Comparison of ENCODE assay signal across 8 cellular contexts in the genomic region with DNA sequence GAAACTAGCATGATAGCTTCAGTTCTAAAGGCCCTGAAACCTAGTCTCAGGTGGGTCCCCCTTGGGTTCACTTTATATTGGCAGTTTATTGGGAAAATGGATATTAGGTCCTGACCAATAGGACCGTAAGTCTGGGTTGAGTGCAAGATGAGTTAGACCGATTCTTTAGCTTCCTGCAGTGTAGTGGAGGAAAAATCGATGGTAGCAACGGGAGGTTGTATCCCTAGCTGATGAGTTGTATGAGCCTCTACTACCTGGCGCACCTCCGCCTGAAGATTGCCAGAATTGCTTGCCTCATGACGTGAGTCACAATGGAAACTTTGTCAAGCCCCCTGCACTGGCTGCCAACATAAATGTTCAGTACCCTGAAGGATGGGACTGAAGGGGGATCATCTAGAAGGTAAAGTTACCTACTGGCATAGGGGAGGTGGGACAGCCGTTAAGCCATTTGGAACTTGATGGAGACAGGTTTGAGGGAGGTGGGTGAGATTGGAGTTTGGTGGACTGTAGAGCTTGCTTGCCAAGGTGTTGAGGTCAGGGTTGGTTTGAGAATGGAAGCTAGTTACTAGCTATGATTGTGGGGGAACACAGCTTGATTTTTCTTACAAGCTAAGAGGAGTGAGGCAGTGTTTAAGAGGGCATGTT. TPM values are rescaled to one million over a fixed set of nuclear protein-coding genes. Genes with fewer than 3 reads are reported as not detected.
DNase-seq lines count a peak whose midpoint lies in the region; ATAC-seq, FAIRE-seq and TF ChIP-seq lines count a peak whose summit lies in the region.

No MANE protein-coding gene starts in this region.

- intact Hi-C loops in OCI-LY7 (cut with micrococcal nuclease; ENCODE audit: unreplicated experiment) = loop anchor here (5.0 to 10.0 kb wide), 2 partner anchors 425 to 672 kb away; partner anchors contain the start of genes EYA3 and SRSF4
- intact Hi-C loops in left cardiac atrium (cut with DNase I) = no loop called here

- TF ChIP-seq CTCF in OCI-LY7 (conservative IDR thresholded peaks at IDR 0.05; ENCODE audit: low read length) (no peak), astrocyte of the spinal cord (IDR thresholded peaks at IDR 0.05; ENCODE audit: low read depth, low read length) (no peak)

- POLR2A ChIA-PET in CD8-positive, alpha-beta memory T cell (lab: Charles Lee) = interaction anchor here (0.8 to 1.9 kb wide), 2 partner anchors 72 to 133 kb away, joined by 4 to 8 read pairs; partner anchors contain the start of gene TAF12
- POLR2A ChIA-PET in OCI-LY7 (lab: Charles Lee) = interaction anchor here (0.5 to 0.9 kb wide), 2 partner anchors 72 to 166 kb away, joined by 3 read pairs; no protein-coding TSS in a partner anchor

- H3K27me3 Mint-ChIP-seq in CD8-positive, alpha-beta memory T cell = peaks cover 0 to 6% of the 10 kb centered on the region in 2 donors

- no TSS peak for BruUV-seq in OCI-LY7 (replicated peaks; lab: Mats Ljungman, UMichigan)

- DNase-seq in CD8-positive, alpha-beta memory T cell = no peak
- DNase-seq in OCI-LY7 (ENCODE audit: low spot score) (peak; percentile 30), astrocyte of the spinal cord (ENCODE audit: low read depth, low spot score) (peak; percentile 24), GM19239 (ENCODE audit: insufficient read length, low spot score) (no peak), SW480 (ENCODE audit: low spot score) (no peak), NCI-H1417 treated with DMSO at 0.1 percent for 48 hours (lab: John Stamatoyannopoulos, UW) (no peak), left cardiac atrium (no peak)

- H3K4me2 ChIP-seq in OCI-LY7 (ENCODE audit: low read length) = peak overlapping the region; percentile 85

- CTCF ChIA-PET in CD8-positive, alpha-beta memory T cell (lab: Charles Lee) = interaction anchor here (1.4 to 2.9 kb wide), 6 partner anchors 9 to 367 kb away, joined by 3 to 12 read pairs (median 8); partner anchors contain the start of gene TAF12
- CTCF ChIA-PET in OCI-LY7 (lab: Charles Lee; ENCODE audit: unreplicated experiment) = no interaction called here

- no peak for ATAC-seq in left cardiac atrium

- H3K36me3 ChIP-seq in CD8-positive, alpha-beta memory T cell (ENCODE audit: insufficient read depth, low read length) = peaks cover 38% of the 10 kb centered on the region
- H3K36me3 ChIP-seq in OCI-LY7 (ENCODE audit: insufficient read depth, low read length) = peaks cover 87% of the 10 kb centered on the region
- peaks cover 73% of the 10 kb centered on the region for H3K36me3 ChIP-seq in mesodermal cell (ENCODE audit: control insufficient read depth, insufficient read depth, low read length)

- in situ Hi-C loops in astrocyte of the spinal cord (cut with HindIII; ENCODE audit: low sequenced_read_pairs) = no loop called here

- FAIRE-seq in GM19239 (lab: Jason Lieb, UNC) = no peak

- WGBS in mesodermal cell (ENCODE audit: insufficient coverage in 2 of 2), 2 experiments = 87 to 89% methylated on average over 8 of the region's 8 CpGs

- H3K27me3 ChIP-seq in CD8-positive, alpha-beta memory T cell (ENCODE audit: insufficient read depth, low read length, poor library complexity, severe bottlenecking) = no peaks in the 10 kb centered on the region

- H3K4me1 Mint-ChIP-seq in CD8-positive, alpha-beta memory T cell = peaks cover 54 to 67% (median 66%) of the 10 kb centered on the region in 3 donors

- peak overlapping the region; percentile 93 to 99 (median 97) for H3K4me3 Mint-ChIP-seq in CD8-positive, alpha-beta memory T cell

- peaks cover 5% of the 10 kb centered on the region; the same call in 1 of the 2 replicates for H4K20me1 ChIP-seq in OCI-LY7 (ENCODE audit: insufficient read depth, low read length)

- H3K9me2 ChIP-seq in OCI-LY7 (ENCODE audit: insufficient read depth, low read length) = no peaks in the 10 kb centered on the region

- H3K27ac Mint-ChIP-seq in CD8-positive, alpha-beta memory T cell = peak overlapping the region; percentile 52 to 96 (median 89)

- H3K36me3 Mint-ChIP-seq in CD8-positive, alpha-beta memory T cell = peaks cover 4 to 86% (median 25%) of the 10 kb centered on the region in 3 donors

- peak overlapping the region; percentile 90 for H3K27ac ChIP-seq in CD8-positive, alpha-beta memory T cell (ENCODE audit: low read depth, low read length)
- H3K27ac ChIP-seq in OCI-LY7 (ENCODE audit: low read depth, low read length, poor library complexity, severe bottlenecking) (peak overlapping the region; percentile 94), mesodermal cell (ENCODE audit: low read depth, low read length, severe bottlenecking) (peak overlapping the region; percentile 89)

- H3K9me3 Mint-ChIP-seq in CD8-positive, alpha-beta memory T cell = no peaks in the 10 kb centered on the region

- no peaks in the 10 kb centered on the region for H3K9me3 ChIP-seq in CD8-positive, alpha-beta memory T cell (ENCODE audit: low read length)
- H3K9me3 ChIP-seq in OCI-LY7 (ENCODE audit: low read length) = no peaks in the 10 kb centered on the region
- H3K9me3 ChIP-seq in mesodermal cell (ENCODE audit: control insufficient read depth, low read length) = no peaks in the 10 kb centered on the region

- peaks cover 47% of the 10 kb centered on the region for H3K4me1 ChIP-seq in CD8-positive, alpha-beta memory T cell (ENCODE audit: insufficient read depth, low read length)
- peaks cover 40% of the 10 kb centered on the region for H3K4me1 ChIP-seq in OCI-LY7 (ENCODE audit: insufficient read depth, low read length, poor library complexity, severe bottlenecking)
- H3K4me1 ChIP-seq in mesodermal cell (ENCODE audit: control insufficient read depth, insufficient read depth, low read length, poor library complexity, severe bottlenecking) = peaks cover 21% of the 10 kb centered on the region

- H2AFZ ChIP-seq in OCI-LY7 (ENCODE audit: low read length) = no peak overlapping the region

- H3K4me3 ChIP-seq in CD8-positive, alpha-beta memory T cell (ENCODE audit: low read length) = peak overlapping the region; percentile 55
- peak overlapping the region; percentile 85 for H3K4me3 ChIP-seq in OCI-LY7 (ENCODE audit: low read depth, low read length, poor library complexity, severe bottlenecking)
- peak overlapping the region; percentile 97 for H3K4me3 ChIP-seq in astrocyte of the spinal cord (ENCODE audit: low read depth, low read length)
- peak overlapping the region; percentile 85 for H3K4me3 ChIP-seq in mesodermal cell (ENCODE audit: extremely low read depth, insufficient read depth, low read length, poor library complexity, severe bottlenecking)

- H3K79me2 ChIP-seq in OCI-LY7 (ENCODE audit: insufficient read depth, low read depth, low read length) = peaks cover 56% of the 10 kb centered on the region

RNA-seq across cellular contexts. Expression of gene RCC1, which starts 4.0 kb away (rescaled TPM):
- 100 to 1,000 TPM; 115 to 116 TPM for total RNA-seq in CD8-positive, alpha-beta memory T cell
- polyA plus RNA-seq in CD8-positive, alpha-beta memory T cell = 14.0 TPM
- total RNA-seq in OCI-LY7 (2014; rRNA removed; shearing (Covaris generic)) = 87.6 and 101 TPM in 2 replicates
- 95.3 and 108 TPM in 2 replicates for total RNA-seq in OCI-LY7 (2022)
- 42.7 TPM for polyA plus RNA-seq in mesodermal cell (2013, experiment 1 of 2)
- 44.9 TPM for polyA plus RNA-seq in mesodermal cell (2013, experiment 2 of 2)
- 10 to 100 TPM in 1 of 2 donors, 1 to 10 TPM in 1; 7.3 to 10.8 TPM for total RNA-seq in left cardiac atrium

RNA-seq across cellular contexts. Expression of gene TRNAU1AP, which starts 43.1 kb away (rescaled TPM):
- total RNA-seq in CD8-positive, alpha-beta memory T cell = 10 to 100 TPM; 46.0 to 49.6 TPM
- 26.6 TPM for polyA plus RNA-seq in CD8-positive, alpha-beta memory T cell
- total RNA-seq in OCI-LY7 (2014; rRNA removed; shearing (Covaris generic)) = 30.6 and 39.6 TPM in 2 replicates
- total RNA-seq in OCI-LY7 (2022) (41.8 and 47.7 TPM in 2 replicates), left cardiac atrium (10 to 100 TPM; 15.5 TPM)
- polyA plus RNA-seq in mesodermal cell (2013, experiment 1 of 2) = 33.7 TPM
- polyA plus RNA-seq in mesodermal cell (2013, experiment 2 of 2) = 37.4 TPM

Comparison
In these comparisons a context has a peak if more than half of its experiments do, and no peak if none do; other contexts are left out.
1. DNase-seq: peak in OCI-LY7 (single experiment) and astrocyte of the spinal cord (single experiment); none in CD8-positive, alpha-beta memory T cell (0 of 5), GM19239 (single experiment), SW480 (single experiment), NCI-H1417 treated with DMSO at 0.1 percent for 48 hours (single experiment) and left cardiac atrium (single experiment).
2. RNA of gene RCC1, which starts 4.0 kb away (total RNA-seq): 115 to 116 TPM in CD8-positive, alpha-beta memory T cell and 87.6 to 108 TPM in OCI-LY7; 7.3 to 10.8 TPM in left cardiac atrium; every median in the first group is over 4 times any median in the second.
3. Peak in every context shown above with its lines, with median percentiles within 50 percentile points of each other: H3K27ac ChIP-seq and H3K4me3 ChIP-seq.